Comparison of ENCODE assay signal across 13 cellular contexts in the genomic region with DNA sequence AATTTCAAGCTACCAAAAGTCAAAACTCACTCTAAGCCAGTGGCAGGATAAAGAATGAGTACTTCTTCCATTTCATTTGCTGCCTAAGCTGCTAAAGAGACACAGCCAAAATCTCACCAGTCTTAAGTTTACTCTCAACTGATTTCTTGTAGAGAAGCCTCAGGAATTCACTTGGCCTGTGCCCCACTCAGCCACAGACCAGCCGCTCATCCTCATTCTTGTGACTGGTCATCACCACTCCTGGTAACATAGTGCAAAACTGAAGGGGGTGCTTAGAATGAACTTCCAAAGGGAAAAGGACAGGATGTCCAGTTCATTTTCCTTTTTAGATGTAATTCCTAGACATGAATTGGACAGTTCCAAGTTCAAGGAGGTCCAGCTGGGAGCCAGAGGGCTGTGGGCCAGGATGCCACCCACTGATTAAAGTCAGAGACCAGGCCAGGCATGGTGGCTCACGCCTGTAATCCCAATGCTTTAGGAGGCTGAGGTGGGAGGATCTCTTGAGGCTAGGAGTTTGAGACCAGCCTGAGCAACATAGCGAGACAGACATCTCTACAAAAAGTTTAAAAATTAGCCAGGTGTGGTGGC.
DNase-seq lines count a peak whose midpoint lies in the region; ATAC-seq, FAIRE-seq and TF ChIP-seq lines count a peak whose summit lies in the region.
"Had no signal": no experiment of that assay in that cellular context is flagged by ENCODE, and none has a peak within 500 bp of the region (broad histone marks: within the 10 kb centered on the region; RNA-seq: fewer than 3 reads in every experiment).

No MANE protein-coding gene starts in this region.

- no peaks in the 10 kb centered on the region for H3K9me1 ChIP-seq in keratinocyte (ENCODE audit: control insufficient read depth, extremely low read depth, insufficient read depth, low read length)

- no peaks in the 10 kb centered on the region for H3K9me3 ChIP-seq in breast epithelium
- H3K9me3 ChIP-seq in keratinocyte (ENCODE audit: control insufficient read depth, low read depth, low read length): no peaks in the 10 kb centered on the region
- H3K9me3 ChIP-seq in upper lobe of right lung: no peaks in the 10 kb centered on the region
- H3K9me3 ChIP-seq: gastrocnemius medialis, ovary had no signal

- peak overlapping the region; percentile 84 for H2AFZ ChIP-seq in keratinocyte (ENCODE audit: control insufficient read depth, low read length)

- no peaks in the 10 kb centered on the region for H3K9me3 Mint-ChIP-seq in HFFc6

- no peak for TF ChIP-seq CTCF in HFFc6 (IDR thresholded peaks at IDR 0.05)
- no peak for TF ChIP-seq CTCF in breast epithelium (IDR thresholded peaks at IDR 0.05)
- no peak for TF ChIP-seq CTCF in keratinocyte (optimal IDR thresholded peaks at IDR 0.05 in 1 of 3, IDR thresholded peaks at IDR 0.05 in 1 of 3, conservative IDR thresholded peaks at IDR 0.05 in 1 of 3; ENCODE audit: extremely low read depth in 1 of 3, insufficient read depth in 2 of 3, low read length in 3 of 3)
- TF ChIP-seq CTCF in upper lobe of right lung (IDR thresholded peaks at IDR 0.05): no peak

- H3K27ac ChIP-seq in breast epithelium (peak overlapping the region; percentile 11 to 48), keratinocyte (ENCODE audit: control insufficient read depth, insufficient read depth, low read length) (no peak overlapping the region), upper lobe of right lung (peak overlapping the region; percentile 63)
- H3K27ac ChIP-seq: ovary had no signal

- H3K27me3 Mint-ChIP-seq in HFFc6 (ENCODE audit: insufficient read depth): peaks cover 5% of the 10 kb centered on the region

- H3K36me3 Mint-ChIP-seq in HFFc6 (ENCODE audit: low read depth): no peaks in the 10 kb centered on the region

- no peaks in the 10 kb centered on the region for H3K79me2 ChIP-seq in keratinocyte (ENCODE audit: control insufficient read depth, insufficient read depth, low read length)

- H3K4me3 ChIP-seq in breast epithelium (no peak overlapping the region), keratinocyte (ENCODE audit: control insufficient read depth in 2 of 3, extremely low read depth in 1 of 3, insufficient read depth in 2 of 3, low read depth in 1 of 3, low read length in 3 of 3) (no peak overlapping the region), upper lobe of right lung (no peak overlapping the region)
- H3K4me3 ChIP-seq: gastrocnemius medialis, ovary had no signal

- H3K4me2 ChIP-seq in keratinocyte (ENCODE audit: control insufficient read depth, extremely low read depth, insufficient read depth, low read depth, low read length): no peak overlapping the region

- H4K20me1 ChIP-seq in keratinocyte (ENCODE audit: control insufficient read depth, extremely low read depth, insufficient read depth, low read length): no peaks in the 10 kb centered on the region

- H3K4me1 ChIP-seq in breast epithelium (no peaks in the 10 kb centered on the region), keratinocyte (ENCODE audit: control insufficient read depth, extremely low read depth, insufficient read depth, low read length) (peaks cover 14% of the 10 kb centered on the region), upper lobe of right lung (peaks cover 14% of the 10 kb centered on the region)
- H3K4me1 ChIP-seq: gastrocnemius medialis had no signal

- no peak for FAIRE-seq in keratinocyte (lab: Jason Lieb, UNC)

- dilution Hi-C loops in keratinocyte (cut with MboI; ENCODE audit: extremely low pct_ligation_motif_present, low sequenced_read_pairs): no loop called here

- peak; percentile 89 for DNase-seq in HFFc6
- DNase-seq in breast epithelium (ENCODE audit: low spot score in 2 of 2): peak in 1 of 2 donors; percentile 46
- no peak for DNase-seq in keratinocyte (ENCODE audit: low read depth, low spot score)
- no peak for DNase-seq in upper lobe of right lung
- no peak for DNase-seq in activated CD4-positive, alpha-beta T cell treated with anti-CD3 and anti-CD28 coated beads, Interleukin-2, amount 50 U/mL, for 48 hours
- DNase-seq in stimulated activated naive CD8-positive, alpha-beta T cell treated with anti-CD3 and anti-CD28 coated beads, Interleukin-15, Interleukin-2, amounts not matched to agents 100 U/mL and 50 U/mL, for 24 hours: no peak
- DNase-seq: activated T-cell treated with anti-CD3 and anti-CD28 coated beads for 4 hours, NCI-H2081, OCI-M1, ovary, T1000 had no signal

- ATAC-seq in upper lobe of right lung (peak; percentile 38), GM21576 (IDR thresholded peaks at IDR 0.05; ENCODE audit: unreplicated experiment) (no peak)
- ATAC-seq in stimulated activated naive CD8-positive, alpha-beta T cell treated with anti-CD3 and anti-CD28 coated beads, Interleukin-15, Interleukin-2, amounts not matched to agents 100 U/mL and 50 U/mL, for 24 hours: no peak

- H3K4me1 Mint-ChIP-seq in HFFc6 (ENCODE audit: low read depth): peaks cover 61% of the 10 kb centered on the region

- peak overlapping the region; percentile 69 for H3K27ac Mint-ChIP-seq in HFFc6

- H3K4me3 Mint-ChIP-seq in HFFc6: peak overlapping the region; percentile 39; the same call in 1 of the 2 replicates

- H3K27me3 ChIP-seq in breast epithelium: no peaks in the 10 kb centered on the region
- H3K27me3 ChIP-seq in keratinocyte (ENCODE audit: control insufficient read depth, extremely low read depth, insufficient read depth, low read length): no peaks in the 10 kb centered on the region
- no peaks in the 10 kb centered on the region for H3K27me3 ChIP-seq in upper lobe of right lung
- H3K27me3 ChIP-seq: gastrocnemius medialis, ovary had no signal

- intact Hi-C loops in breast epithelium (cut with DNase I; ENCODE audit: low total_unique reads) (no loop called here), upper lobe of right lung (cut with DNase I) (no loop called here)

- H3K36me3 ChIP-seq in breast epithelium (no peaks in the 10 kb centered on the region), keratinocyte (ENCODE audit: control insufficient read depth in 2 of 2, extremely low read depth in 1 of 2, insufficient read depth in 2 of 2, low read length in 2 of 2) (no peaks in the 10 kb centered on the region), upper lobe of right lung (no peaks in the 10 kb centered on the region)
- H3K36me3 ChIP-seq: gastrocnemius medialis, ovary had no signal

- H3K9ac ChIP-seq in keratinocyte (ENCODE audit: control insufficient read depth, extremely low read depth, insufficient read depth, low read length): no peak overlapping the region

- TF ChIP-seq POLR2A in breast epithelium (IDR thresholded peaks at IDR 0.05): no peak
